In the genomic region with DNA sequence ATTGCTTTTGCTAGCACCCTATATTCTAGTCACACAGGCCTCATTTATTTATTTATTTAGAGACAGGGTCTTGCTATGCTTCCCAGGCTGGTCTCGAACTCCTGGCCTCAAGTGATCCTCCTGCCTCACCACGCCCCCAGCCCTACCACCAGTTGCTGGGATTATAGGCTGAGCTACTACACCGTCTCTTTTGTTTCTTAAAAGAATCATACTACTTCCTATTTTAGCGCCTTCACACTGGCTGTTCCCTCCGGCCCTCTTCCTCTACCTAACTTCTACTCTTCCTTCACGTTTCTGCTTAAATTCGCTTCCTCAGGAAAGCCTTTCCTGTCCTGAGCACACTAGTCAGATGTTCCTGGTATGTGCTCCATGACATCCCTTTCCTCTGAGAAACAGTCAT, we compare ENCODE assay signal across 23 cellular contexts. TPM values are rescaled to one million over a fixed set of nuclear protein-coding genes. Genes with fewer than 3 reads are reported as not detected.
A peak's percentile ranks its signal among the peaks of the same experiment; 100 is the strongest.
DNase-seq lines count a peak whose midpoint lies in the region; ATAC-seq, FAIRE-seq and TF ChIP-seq lines count a peak whose summit lies in the region.
"Had no signal": no experiment of that assay in that cellular context is flagged by ENCODE, and none has a peak within 500 bp of the region (broad histone marks: within the 10 kb centered on the region; RNA-seq: fewer than 3 reads in every experiment).

No MANE protein-coding gene starts in this region.

- peak overlapping the region in 6 of 11 experiments; percentile 4 to 49 (median 36); a peak in 8 of 22 replicates for H3K4me2 ChIP-seq in BLaER1 treated with 17β-estradiol and CSF1 and Interleukin-3, amounts not matched to agents 10 nM and 100 nM
- no peak overlapping the region for H3K4me2 ChIP-seq in K562 (ENCODE audit: insufficient read depth, low read length)

- TF ChIP-seq RAD21 in K562 (CRISPR knock-in tag; conservative IDR thresholded peaks at IDR 0.05 in 1 of 2, IDR thresholded peaks at IDR 0.05 in 1 of 2), result no peak

- BruUV-seq in K562 (replicated peaks; lab: Mats Ljungman, UMichigan) (no TSS peak), A673 (replicated peaks; lab: Mats Ljungman, UMichigan) (no TSS peak)

- peak overlapping the region; percentile 81 for H2AFZ ChIP-seq in K562 (ENCODE audit: low read depth, low read length)

- H3K9ac ChIP-seq in BLaER1 treated with 17β-estradiol and CSF1 and Interleukin-3, amounts not matched to agents 10 nM and 100 nM, result no peak overlapping the region
- peak overlapping the region in 1 of 2 experiments; percentile 7; a peak in 2 of 4 replicates for H3K9ac ChIP-seq in K562 (ENCODE audit: insufficient read depth in 1 of 2, low read depth in 2 of 2, low read length in 2 of 2)

- TF ChIP-seq CTCF in K562 (IDR thresholded peaks at IDR 0.05 in 2 of 3, conservative IDR thresholded peaks at IDR 0.05 in 1 of 3; ENCODE audit: insufficient read depth in 2 of 3, low read depth in 1 of 3, low read length in 3 of 3), result no peak
- no peak for TF ChIP-seq CTCF in A673 (conservative IDR thresholded peaks at IDR 0.05; ENCODE audit: low read depth, low read length)

- no peak overlapping the region for H3K27ac ChIP-seq in BLaER1 treated with 17β-estradiol and CSF1 and Interleukin-3, amounts not matched to agents 10 nM and 100 nM
- H3K27ac ChIP-seq in K562 (ENCODE audit: extremely low read depth, low read depth, low read length), result peak overlapping the region; percentile 37; the same call in 1 of the 3 replicates
- no peak overlapping the region for H3K27ac ChIP-seq in A673 (ENCODE audit: low read depth, low read length, poor library complexity, severe bottlenecking)

- DNase-seq in Kasumi-1 (lab: John Stamatoyannopoulos, UW) (peak; percentile 50 to 70), NOMO-1 treated with DMSO at 0.1 percent for 48 hours (lab: John Stamatoyannopoulos, UW; ENCODE audit: unreplicated experiment) (peak; percentile 72), K562 (ENCODE audit: extremely low read depth in 1 of 4, low spot score in 3 of 4) (no peak), DMS 273 treated with DMSO at 0.1 percent for 48 hours (lab: John Stamatoyannopoulos, UW) (no peak), A673 (ENCODE audit: low spot score) (no peak)
- DNase-seq: CD8-positive, alpha-beta memory T cell; DMS79; IMR-90; NCI-H1048; NCI-H1436; NCI-H1930; NCI-H345; NCI-H526; OCI-M1; SHP77 treated with DMSO at 0.1 percent for 48 hours; T-helper 17 cell had no signal

- H3K9me3 ChIP-seq in BLaER1 treated with 17β-estradiol and CSF1 and Interleukin-3, amounts not matched to agents 10 nM and 100 nM (replicated peaks in 1 of 11), result no peaks in the 10 kb centered on the region
- H3K9me3 ChIP-seq in K562 (replicated peaks; ENCODE audit: control insufficient read depth, insufficient read depth, low read depth, low read length), result no peaks in the 10 kb centered on the region
- H3K9me3 ChIP-seq in A673 (ENCODE audit: low read depth, low read length, poor library complexity, severe bottlenecking), result no peaks in the 10 kb centered on the region

- H3K27me3 ChIP-seq in BLaER1 treated with 17β-estradiol and CSF1 and Interleukin-3, amounts not matched to agents 10 nM and 100 nM, result no peaks in the 10 kb centered on the region
- H3K27me3 ChIP-seq in K562 (ENCODE audit: control insufficient read depth in 2 of 2, insufficient read depth in 2 of 2, low read length in 2 of 2), result no peaks in the 10 kb centered on the region
- no peaks in the 10 kb centered on the region for H3K27me3 ChIP-seq in A673 (replicated peaks; ENCODE audit: insufficient read depth, low read depth, low read length, poor library complexity)

- CTCF ChIA-PET in K562 (lab: Yijun Ruan, JAX; ENCODE audit: low intra/inter-chr PET ratio), result no interaction called here
- CTCF ChIA-PET in A673 (lab: Charles Lee), result no interaction called here

- intact Hi-C loops in K562 (cut with micrococcal nuclease), result no loop called here
- intact Hi-C loops in A673 (cut with micrococcal nuclease; ENCODE audit: unreplicated experiment), result no loop called here

- H3K79me2 ChIP-seq in K562 (ENCODE audit: control insufficient read depth, insufficient read depth, low read length), result no peaks in the 10 kb centered on the region

- H3K36me3 ChIP-seq in BLaER1 treated with 17β-estradiol and CSF1 and Interleukin-3, amounts not matched to agents 10 nM and 100 nM, result no peaks in the 10 kb centered on the region
- H3K36me3 ChIP-seq in K562 (ENCODE audit: control insufficient read depth, insufficient read depth, low read length), result no peaks in the 10 kb centered on the region
- H3K36me3 ChIP-seq in A673 (ENCODE audit: insufficient read depth, low read length, poor library complexity, severe bottlenecking), result no peaks in the 10 kb centered on the region

- no peaks in the 10 kb centered on the region for H4K20me1 ChIP-seq in BLaER1 treated with 17β-estradiol and CSF1 and Interleukin-3, amounts not matched to agents 10 nM and 100 nM
- H4K20me1 ChIP-seq in K562 (replicated peaks; ENCODE audit: control insufficient read depth, insufficient read depth, low read length), result no peaks in the 10 kb centered on the region

- FAIRE-seq in K562 (lab: Jason Lieb, UNC), result no peak
- FAIRE-seq: A204.1, D721Med, GM12892, GM18507 had no signal

- H3K9me1 ChIP-seq in K562 (ENCODE audit: control insufficient read depth, insufficient read depth, low read length), result no peaks in the 10 kb centered on the region

- no peak overlapping the region for H3K4me3 ChIP-seq in BLaER1 treated with 17β-estradiol and CSF1 and Interleukin-3, amounts not matched to agents 10 nM and 100 nM
- H3K4me3 ChIP-seq in K562 (no peak overlapping the region), A673 (ENCODE audit: low read depth, low read length, poor library complexity, severe bottlenecking) (no peak overlapping the region)

- in situ Hi-C loops in K562 (cut with MboI), result no loop called here

- POLR2A ChIA-PET in K562 (lab: Yijun Ruan, JAX), result interaction anchor here (0.9 to 1.0 kb wide), 3 partner anchors 16 to 23 kb away, joined by 3 to 4 read pairs (median 4); no protein-coding TSS in a partner anchor
- POLR2A ChIA-PET in A673 (lab: Charles Lee; ENCODE audit: low non-redundant PET), result no interaction called here

- no peak for TF ChIP-seq EP300 in K562 (IDR thresholded peaks at IDR 0.05; ENCODE audit: low read length)

- no peak for TF ChIP-seq POLR2A in K562 (conservative IDR thresholded peaks at IDR 0.05)

- WGBS in K562 (ENCODE audit: insufficient coverage, low coverage, missing lambda C conversion rate), result 65% methylated on average over 7 of the region's 7 CpGs

- H3K4me1 ChIP-seq in BLaER1 treated with 17β-estradiol and CSF1 and Interleukin-3, amounts not matched to agents 10 nM and 100 nM, result peaks cover 0 to 16% (median 4%) of the 10 kb centered on the region in 10 experiments; a peak in 9 of 20 replicates
- 0 out of 5 replicates have a peak, but pooled peaks cover 0 to 14% of the 10 kb centered on the region in 2 experiments for H3K4me1 ChIP-seq in K562 (replicated peaks in 1 of 2; ENCODE audit: control insufficient read depth in 2 of 2, insufficient read depth in 2 of 2, low read length in 2 of 2)
- no peaks in the 10 kb centered on the region for H3K4me1 ChIP-seq in A673 (ENCODE audit: insufficient read depth, low read length, poor library complexity, severe bottlenecking)

- ATAC-seq in K562 (no peak; the same call in 2 of the 3 replicates), GM21423 (IDR thresholded peaks at IDR 0.05; ENCODE audit: unreplicated experiment) (no peak), HG02885 (IDR thresholded peaks at IDR 0.05; ENCODE audit: poor library complexity, unreplicated experiment) (no peak)
- ATAC-seq: T-helper 17 cell had no signal

RNA-seq across cellular contexts. Expression of gene MRPL42, which starts 6.4 kb away (rescaled TPM):
- total RNA-seq in K562 (2011; cell fraction: chromatin; rRNA removed; ENCODE audit: low replicate concordance), result 54.6 and 119 TPM in 2 replicates
- 45.7 and 45.9 TPM in 2 replicates for total RNA-seq in K562 (2011; cell fraction: nucleolus; rRNA removed)
- total RNA-seq in K562 (2011; cell fraction: nucleoplasm; rRNA removed), result 59.8 and 74.6 TPM in 2 replicates
- 104 TPM in 2 replicates for total RNA-seq in K562 (2014; rRNA removed)
- total RNA-seq in K562 (2014; rRNA removed; fragmentation: Illumina TruSeq; extraction: Trizol), result 230 and 267 TPM in 2 replicates
- total RNA-seq in K562 (2015; rRNA removed; fragmentation: Illumina TruSeq; extraction: Trizol), result 137 and 158 TPM in 2 replicates
- 153 and 163 TPM in 2 replicates for total RNA-seq in K562 (2021)
- 221 and 303 TPM in 2 replicates for polyA plus RNA-seq in K562 (2011; rRNA removed)
- 49.8 and 118 TPM in 2 replicates for polyA plus RNA-seq in K562 (2011; cell fraction: cytosol; rRNA removed)
- polyA plus RNA-seq in K562 (2011; cell fraction: nucleus; rRNA removed), result 28.7 and 48.0 TPM in 2 replicates
- 87.5 and 143 TPM in 2 replicates for polyA plus RNA-seq in K562 (2012)
- polyA plus RNA-seq in K562 (2014; fragmentation: Illumina TruSeq; extraction: Trizol), result 217 and 218 TPM in 2 replicates
- 100 to 1,000 TPM; 696 to 806 TPM for polyA plus RNA-seq in K562 (2014; fragmentation: Nextera tagmentation; extraction: Ambion mirVana)
- polyA plus RNA-seq in K562 (2014; rRNA removed), result 174 and 183 TPM in 2 replicates
- 236 and 245 TPM in 2 replicates for polyA minus RNA-seq in K562 (2011; rRNA and poly(A)+ RNA removed)
- polyA minus RNA-seq in K562 (2011; cell fraction: cytosol; rRNA and poly(A)+ RNA removed), result 38.3 and 40.2 TPM in 2 replicates
- 18.6 and 50.8 TPM in 2 replicates for polyA minus RNA-seq in K562 (2011; cell fraction: nucleus; rRNA and poly(A)+ RNA removed)
- total RNA-seq in A673 (2021), result 179 and 196 TPM in 2 replicates

RNA-seq across cellular contexts. Expression of gene UBE2N, which starts 19.1 kb away (rescaled TPM):
- total RNA-seq in K562 (2011; cell fraction: chromatin; rRNA removed; ENCODE audit: low replicate concordance), result 19.7 and 39.0 TPM in 2 replicates
- 10.3 and 11.1 TPM in 2 replicates for total RNA-seq in K562 (2011; cell fraction: nucleolus; rRNA removed)
- 22.5 and 40.5 TPM in 2 replicates for total RNA-seq in K562 (2011; cell fraction: nucleoplasm; rRNA removed)
- total RNA-seq in K562 (2014; rRNA removed), result 189 and 218 TPM in 2 replicates
- total RNA-seq in K562 (2014; rRNA removed; fragmentation: Illumina TruSeq; extraction: Trizol), result 224 and 228 TPM in 2 replicates
- 230 and 260 TPM in 2 replicates for total RNA-seq in K562 (2015; rRNA removed; fragmentation: Illumina TruSeq; extraction: Trizol)
- 207 and 219 TPM in 2 replicates for total RNA-seq in K562 (2021)
- polyA plus RNA-seq in K562 (2011; rRNA removed), result 286 and 326 TPM in 2 replicates
- polyA plus RNA-seq in K562 (2011; cell fraction: cytosol; rRNA removed), result 118 and 141 TPM in 2 replicates
- 72.6 and 99.0 TPM in 2 replicates for polyA plus RNA-seq in K562 (2011; cell fraction: nucleus; rRNA removed)
- polyA plus RNA-seq in K562 (2012), result 124 and 338 TPM in 2 replicates
- polyA plus RNA-seq in K562 (2014; fragmentation: Illumina TruSeq; extraction: Trizol), result 252 and 303 TPM in 2 replicates
- 100 to 1,000 TPM; 727 to 826 TPM for polyA plus RNA-seq in K562 (2014; fragmentation: Nextera tagmentation; extraction: Ambion mirVana)
- polyA plus RNA-seq in K562 (2014; rRNA removed), result 222 and 407 TPM in 2 replicates
- 197 and 210 TPM in 2 replicates for polyA minus RNA-seq in K562 (2011; rRNA and poly(A)+ RNA removed)
- polyA minus RNA-seq in K562 (2011; cell fraction: cytosol; rRNA and poly(A)+ RNA removed), result 90.7 and 93.3 TPM in 2 replicates
- 8.3 and 15.4 TPM in 2 replicates for polyA minus RNA-seq in K562 (2011; cell fraction: nucleus; rRNA and poly(A)+ RNA removed)
- 164 and 177 TPM in 2 replicates for total RNA-seq in A673 (2021)

Comparison
In these comparisons a context has a peak if more than half of its experiments do, and no peak if none do; other contexts are left out.
1. DNase-seq: peak in Kasumi-1 (2 of 2) and NOMO-1 treated with DMSO at 0.1 percent for 48 hours (single experiment); none in K562 (0 of 4), DMS 273 treated with DMSO at 0.1 percent for 48 hours (single experiment) and A673 (single experiment).